Comparison of ENCODE assay signal across 21 cellular contexts in the genomic region with DNA sequence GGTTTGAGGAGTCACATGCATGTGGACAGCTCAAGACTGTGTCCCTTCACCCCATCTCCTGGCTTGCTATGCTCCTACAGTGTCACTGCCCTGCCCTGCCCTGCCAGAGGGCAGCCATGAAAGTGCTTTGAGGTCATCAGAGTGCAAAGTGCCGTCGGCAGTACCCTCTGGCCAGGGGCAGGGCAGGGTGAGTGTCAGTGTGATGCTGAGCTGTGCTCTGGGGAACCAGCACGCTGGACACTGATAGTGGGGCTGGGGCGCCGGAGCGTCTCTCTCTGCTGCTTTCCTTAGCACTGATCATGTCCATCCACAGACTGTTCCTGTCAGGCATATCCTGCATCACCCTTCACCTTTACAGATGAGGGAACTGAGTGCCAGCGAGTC. TPM values are rescaled to one million over a fixed set of nuclear protein-coding genes. Genes with fewer than 3 reads are reported as not detected.
A peak's percentile ranks its signal among the peaks of the same experiment; 100 is the strongest.
DNase-seq lines count a peak whose midpoint lies in the region; ATAC-seq, FAIRE-seq and TF ChIP-seq lines count a peak whose summit lies in the region.
"Had no signal": no experiment of that assay in that cellular context is flagged by ENCODE, and none has a peak within 500 bp of the region (broad histone marks: within the 10 kb centered on the region; RNA-seq: fewer than 3 reads in every experiment).

No MANE protein-coding gene starts in this region.

- no peak for FAIRE-seq in kidney (lab: Jason Lieb, UNC)
- FAIRE-seq: endometrium, H1, islet of Langerhans had no signal

- H3K27ac Mint-ChIP-seq in activated CD4-positive, alpha-beta T cell treated with anti-CD3 and anti-CD28 coated beads, Interleukin-2, amount 10 ng/mL, durations not matched to agents 24 days and 14 days, result no peak overlapping the region
- H3K27ac Mint-ChIP-seq in activated CD8-positive, alpha-beta T cell treated with anti-CD3 and anti-CD28 coated beads, Interleukin-2, amount 10 ng/mL, durations not matched to agents 7 days and 5 days, result peak overlapping the region; percentile 91
- peak overlapping the region; percentile 32 for H3K27ac Mint-ChIP-seq in stimulated activated effector memory CD8-positive, alpha-beta T cell treated with anti-CD3 and anti-CD28 coated beads, Interleukin-12 subunit alpha, Interleukin-12 subunit beta, amount 100 ng/mL, for 72 hours

- H3K4me1 ChIP-seq in kidney (ENCODE audit: control insufficient read depth in 1 of 2, insufficient read depth in 1 of 2, low read depth in 1 of 2, low read length in 2 of 2), result peaks cover 0 to 12% of the 10 kb centered on the region in 2 donors
- H3K4me1 ChIP-seq in tibial artery, result peaks cover 0 to 15% (median 10%) of the 10 kb centered on the region in 4 donors

- H3K27ac ChIP-seq in kidney (ENCODE audit: low read depth in 2 of 2, low read length in 2 of 2) (no peak overlapping the region), tibial artery (no peak overlapping the region)
- H3K27ac ChIP-seq: 22Rv1 had no signal

- H3K4me3 ChIP-seq in kidney (ENCODE audit: low read length in 2 of 2) (no peak overlapping the region), tibial artery (no peak overlapping the region)

- POLR2A ChIA-PET in activated CD8-positive, alpha-beta T cell treated with anti-CD3 and anti-CD28 coated beads, Interleukin-2, amount 10 ng/mL, durations not matched to agents 7 days and 5 days (lab: Charles Lee), result interaction anchor here (0.6 to 4.6 kb wide), 7 partner anchors 15 to 528 kb away, joined by 3 to 21 read pairs (median 4); a partner anchor contains a TSS

- H3K27me3 Mint-ChIP-seq in activated CD4-positive, alpha-beta T cell treated with anti-CD3 and anti-CD28 coated beads, Interleukin-2, amount 10 ng/mL, durations not matched to agents 24 days and 14 days, result no peaks in the 10 kb centered on the region
- H3K27me3 Mint-ChIP-seq in activated CD8-positive, alpha-beta T cell treated with anti-CD3 and anti-CD28 coated beads, Interleukin-2, amount 10 ng/mL, durations not matched to agents 7 days and 5 days (ENCODE audit: low read depth), result no peaks in the 10 kb centered on the region

- intact Hi-C loops in activated CD4-positive, alpha-beta T cell treated with anti-CD3 and anti-CD28 coated beads, Interleukin-2, amount 10 ng/mL, durations not matched to agents 24 days and 14 days (cut with micrococcal nuclease), result no loop called here
- intact Hi-C loops in kidney (cut with DNase I) (no loop called here), tibial artery (cut with DNase I; ENCODE audit: low total_unique reads) (no loop called here)

- H3K4me1 Mint-ChIP-seq in activated CD4-positive, alpha-beta T cell treated with anti-CD3 and anti-CD28 coated beads, Interleukin-2, amount 10 ng/mL, durations not matched to agents 24 days and 14 days, result peaks cover 13% of the 10 kb centered on the region
- peaks cover 33% of the 10 kb centered on the region for H3K4me1 Mint-ChIP-seq in activated CD8-positive, alpha-beta T cell treated with anti-CD3 and anti-CD28 coated beads, Interleukin-2, amount 10 ng/mL, durations not matched to agents 7 days and 5 days (ENCODE audit: low read depth)
- H3K4me1 Mint-ChIP-seq in stimulated activated effector memory CD8-positive, alpha-beta T cell treated with anti-CD3 and anti-CD28 coated beads, Interleukin-12 subunit alpha, Interleukin-12 subunit beta, amount 100 ng/mL, for 72 hours, result peaks cover 29% of the 10 kb centered on the region

- no peaks in the 10 kb centered on the region for H3K9me3 ChIP-seq in kidney (ENCODE audit: control insufficient read depth in 1 of 2, low read length in 2 of 2)
- H3K9me3 ChIP-seq in tibial artery, result no peaks in the 10 kb centered on the region

- H3K36me3 ChIP-seq in kidney (ENCODE audit: control insufficient read depth in 1 of 2, insufficient read depth in 2 of 2, low read length in 2 of 2), result peaks cover 24 to 37% of the 10 kb centered on the region in 2 donors
- peaks cover 13 to 54% (median 42%) of the 10 kb centered on the region in 3 donors for H3K36me3 ChIP-seq in tibial artery

- CTCF ChIA-PET in activated CD8-positive, alpha-beta T cell treated with anti-CD3 and anti-CD28 coated beads, Interleukin-2, amount 10 ng/mL, durations not matched to agents 7 days and 5 days (lab: Charles Lee), result interaction anchor here (1.2 to 1.4 kb wide), 2 partner anchors 44 to 128 kb away, joined by 6 to 10 read pairs; a partner anchor contains a TSS

- H3K9ac ChIP-seq in kidney (ENCODE audit: low read length in 2 of 2), result no peak overlapping the region

- TF ChIP-seq CTCF in kidney (IDR thresholded peaks at IDR 0.05; ENCODE audit: borderline replicate concordance, extremely low read depth, insufficient read depth) (no peak), tibial artery (IDR thresholded peaks at IDR 0.05) (no peak)

- H3K36me3 Mint-ChIP-seq in activated CD4-positive, alpha-beta T cell treated with anti-CD3 and anti-CD28 coated beads, Interleukin-2, amount 10 ng/mL, durations not matched to agents 24 days and 14 days (ENCODE audit: low read depth), result peaks cover 40% of the 10 kb centered on the region
- H3K36me3 Mint-ChIP-seq in activated CD8-positive, alpha-beta T cell treated with anti-CD3 and anti-CD28 coated beads, Interleukin-2, amount 10 ng/mL, durations not matched to agents 7 days and 5 days (ENCODE audit: low read depth), result peaks cover 35% of the 10 kb centered on the region
- H3K36me3 Mint-ChIP-seq in stimulated activated effector memory CD8-positive, alpha-beta T cell treated with anti-CD3 and anti-CD28 coated beads, Interleukin-12 subunit alpha, Interleukin-12 subunit beta, amount 100 ng/mL, for 72 hours, result peaks cover 73% of the 10 kb centered on the region

- H3K4me3 Mint-ChIP-seq in activated CD4-positive, alpha-beta T cell treated with anti-CD3 and anti-CD28 coated beads, Interleukin-2, amount 10 ng/mL, durations not matched to agents 24 days and 14 days, result peak overlapping the region; percentile 61
- H3K4me3 Mint-ChIP-seq in activated CD8-positive, alpha-beta T cell treated with anti-CD3 and anti-CD28 coated beads, Interleukin-2, amount 10 ng/mL, durations not matched to agents 7 days and 5 days, result peak overlapping the region; percentile 80
- H3K4me3 Mint-ChIP-seq in stimulated activated effector memory CD8-positive, alpha-beta T cell treated with anti-CD3 and anti-CD28 coated beads, Interleukin-12 subunit alpha, Interleukin-12 subunit beta, amount 100 ng/mL, for 72 hours, result no peak overlapping the region

- ATAC-seq in activated CD8-positive, alpha-beta T cell treated with anti-CD3 and anti-CD28 coated beads, Interleukin-2, amount 10 ng/mL, durations not matched to agents 7 days and 5 days, result no peak
- no peak for ATAC-seq in stimulated activated effector memory CD8-positive, alpha-beta T cell treated with anti-CD3 and anti-CD28 coated beads, Interleukin-12 subunit alpha, Interleukin-12 subunit beta, amount 100 ng/mL, for 72 hours
- ATAC-seq in HG03280 (IDR thresholded peaks at IDR 0.05; ENCODE audit: unreplicated experiment) (no peak), HG03565 (IDR thresholded peaks at IDR 0.05; ENCODE audit: unreplicated experiment) (no peak)

- DNase-seq in activated CD4-positive, alpha-beta T cell treated with anti-CD3 and anti-CD28 coated beads, Interleukin-2, amount 10 ng/mL, durations not matched to agents 24 days and 14 days, result no peak
- no peak for DNase-seq in activated CD4-positive, alpha-beta T cell treated with anti-CD3 and anti-CD28 coated beads for 4 hours
- no peak for DNase-seq in activated CD8-positive, alpha-beta T cell treated with anti-CD3 and anti-CD28 coated beads, Interleukin-2, amount 10 ng/mL, durations not matched to agents 7 days and 5 days
- peak; percentile 73 for DNase-seq in kidney
- no peak for DNase-seq in stimulated activated effector memory CD8-positive, alpha-beta T cell treated with anti-CD3 and anti-CD28 coated beads, Interleukin-12 subunit alpha, Interleukin-12 subunit beta, amount 100 ng/mL, for 72 hours (ENCODE audit: low spot score in 2 of 2)
- DNase-seq in tibial artery, result no peak
- DNase-seq: activated CD4-positive, alpha-beta T cell treated with anti-CD3 and anti-CD28 coated beads, Interleukin-2, amount 50 U/mL, for 1 hour; activated effector memory CD4-positive, alpha-beta T cell treated with Interleukin-2 at 50 U/mL for 16 hours; central memory CD4-positive, alpha-beta T cell; COR-L47; GF-D8; NCI-H2081 treated with DMSO at 0.1 percent for 48 hours; stimulated activated CD4-positive, alpha-beta T cell treated with anti-CD3 and anti-CD28 coated beads, Interleukin-4, amount 100 ng/mL, for 4 hours; stimulated activated naive CD4-positive, alpha-beta T cell had no signal

- H3K9me3 Mint-ChIP-seq in activated CD4-positive, alpha-beta T cell treated with anti-CD3 and anti-CD28 coated beads, Interleukin-2, amount 10 ng/mL, durations not matched to agents 24 days and 14 days, result no peaks in the 10 kb centered on the region
- no peaks in the 10 kb centered on the region for H3K9me3 Mint-ChIP-seq in activated CD8-positive, alpha-beta T cell treated with anti-CD3 and anti-CD28 coated beads, Interleukin-2, amount 10 ng/mL, durations not matched to agents 7 days and 5 days (ENCODE audit: insufficient read depth)
- no peaks in the 10 kb centered on the region for H3K9me3 Mint-ChIP-seq in stimulated activated effector memory CD8-positive, alpha-beta T cell treated with anti-CD3 and anti-CD28 coated beads, Interleukin-12 subunit alpha, Interleukin-12 subunit beta, amount 100 ng/mL, for 72 hours
- H3K9me3 Mint-ChIP-seq: T-helper 2 cell treated with Interferon-gamma antibody and Interleukin-4, amounts not matched to agents 5 μg/mL and 100 μg/mL, for 36 hours had no signal

- H3K27me3 ChIP-seq in tibial artery, result no peaks in the 10 kb centered on the region

RNA-seq across cellular contexts. Expression of a gene that starts 1.6 kb away (rescaled TPM):
- 0.28 and 0.40 TPM in 2 replicates for total RNA-seq in activated CD4-positive, alpha-beta T cell treated with anti-CD3 and anti-CD28 coated beads, Interleukin-2, amount 10 ng/mL, durations not matched to agents 24 days and 14 days
- under 1 TPM; 0.52 to 0.55 TPM for total RNA-seq in activated CD8-positive, alpha-beta T cell treated with anti-CD3 and anti-CD28 coated beads, Interleukin-2, amount 10 ng/mL, durations not matched to agents 7 days and 5 days
- total RNA-seq in kidney, result not detected
- not detected for polyA plus RNA-seq in kidney (ENCODE audit: insufficient read depth, low read depth, low replicate concordance)
- total RNA-seq: H1 had no signal

RNA-seq across cellular contexts. Expression of a gene that starts 41.8 kb away (rescaled TPM):
- total RNA-seq in activated CD4-positive, alpha-beta T cell treated with anti-CD3 and anti-CD28 coated beads, Interleukin-2, amount 10 ng/mL, durations not matched to agents 24 days and 14 days, result 325 and 329 TPM in 2 replicates
- 100 to 1,000 TPM; 375 to 395 TPM for total RNA-seq in activated CD8-positive, alpha-beta T cell treated with anti-CD3 and anti-CD28 coated beads, Interleukin-2, amount 10 ng/mL, durations not matched to agents 7 days and 5 days
- total RNA-seq in kidney, result 32.9 TPM
- polyA plus RNA-seq in kidney (ENCODE audit: insufficient read depth, low read depth, low replicate concordance), result 2.3 TPM

RNA-seq across cellular contexts. Expression of a gene that starts 53.4 kb away (rescaled TPM):
- total RNA-seq in activated CD4-positive, alpha-beta T cell treated with anti-CD3 and anti-CD28 coated beads, Interleukin-2, amount 10 ng/mL, durations not matched to agents 24 days and 14 days, result 57.4 and 61.0 TPM in 2 replicates
- 10 to 100 TPM; 17.5 to 23.8 TPM for total RNA-seq in activated CD8-positive, alpha-beta T cell treated with anti-CD3 and anti-CD28 coated beads, Interleukin-2, amount 10 ng/mL, durations not matched to agents 7 days and 5 days
- 24.5 TPM for total RNA-seq in kidney
- 7.6 TPM for polyA plus RNA-seq in kidney (ENCODE audit: insufficient read depth, low read depth, low replicate concordance)
